In the genomic region with DNA sequence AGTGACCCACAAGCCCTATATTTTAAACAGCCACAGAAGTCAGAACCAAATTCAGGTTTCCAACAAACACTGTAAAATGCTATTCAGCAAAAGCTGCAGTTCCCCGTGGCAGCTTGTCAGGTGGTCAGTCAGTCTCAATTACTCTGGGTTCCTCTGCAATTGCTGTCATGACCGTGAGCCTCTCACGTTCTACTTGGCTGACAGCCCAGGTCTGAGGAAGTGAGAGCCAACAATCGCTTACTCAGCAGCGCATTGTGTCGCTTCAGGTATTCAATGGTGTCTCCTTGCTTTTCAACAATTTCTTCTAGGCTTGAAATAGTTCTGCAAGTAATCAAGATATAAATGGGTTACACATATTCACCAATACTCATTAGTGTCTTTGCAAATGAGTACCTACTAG, we compare ENCODE assay signal across 9 cellular contexts. TPM values are rescaled to one million over a fixed set of nuclear protein-coding genes. Genes with fewer than 3 reads are reported as not detected.
DNase-seq lines count a peak whose midpoint lies in the region; ATAC-seq, FAIRE-seq and TF ChIP-seq lines count a peak whose summit lies in the region.
"Had no signal": no experiment of that assay in that cellular context is flagged by ENCODE, and none has a peak within 500 bp of the region (broad histone marks: within the 10 kb centered on the region; RNA-seq: fewer than 3 reads in every experiment).

No MANE protein-coding gene starts in this region.

- TF ChIP-seq CTCF in bronchial epithelial cell (IDR thresholded peaks at IDR 0.05; ENCODE audit: insufficient read depth, low read length, severe bottlenecking) (no peak), right lobe of liver (IDR thresholded peaks at IDR 0.05) (no peak)

- H3K27ac ChIP-seq in right lobe of liver, result peak overlapping the region in 2 of 3 donors; percentile 41 to 50

- peak; percentile 80 for ATAC-seq in GM18858 (IDR thresholded peaks at IDR 0.05; ENCODE audit: unreplicated experiment)
- ATAC-seq in right lobe of liver, result peak; percentile 95 to 99 (median 96)
- ATAC-seq in GM18873 (IDR thresholded peaks at IDR 0.05; ENCODE audit: low FRiP score, unreplicated experiment), result no peak
- ATAC-seq in GM21367 (IDR thresholded peaks at IDR 0.05; ENCODE audit: unreplicated experiment), result no peak
- ATAC-seq: stimulated activated memory B cell treated with anti-CD40 and anti-IgM and Interleukin-4, amounts not matched to agents 10 μg/mL and 1 μg/mL and 100 μg/mL, for 72 hours had no signal

- H3K9me3 ChIP-seq in right lobe of liver, result no peaks in the 10 kb centered on the region

- no peaks in the 10 kb centered on the region for H3K27me3 ChIP-seq in bronchial epithelial cell (ENCODE audit: control insufficient read depth, insufficient read depth, low read length)
- no peaks in the 10 kb centered on the region for H3K27me3 ChIP-seq in right lobe of liver

- DNase-seq in NCI-H2029 treated with DMSO at 0.1 percent for 48 hours (lab: John Stamatoyannopoulos, UW) (peak; percentile 54), bronchial epithelial cell (ENCODE audit: low read depth) (peak; percentile 68), right lobe of liver (peak; percentile 76 to 90 (median 86)), hippocampal formation (lab: John Stamatoyannopoulos, UW) (no peak), foreskin melanocyte (no peak)

- H3K4me1 ChIP-seq in right lobe of liver, result peaks cover 0 to 27% (median 11%) of the 10 kb centered on the region in 4 donors

- H3K4me3 ChIP-seq in bronchial epithelial cell (ENCODE audit: low read depth, low read length) (no peak overlapping the region), right lobe of liver (no peak overlapping the region)

- no peaks in the 10 kb centered on the region for H3K36me3 ChIP-seq in bronchial epithelial cell (ENCODE audit: control insufficient read depth, insufficient read depth, low read length)
- H3K36me3 ChIP-seq in right lobe of liver, result peaks cover 0 to 20% (median 0%) of the 10 kb centered on the region in 4 donors

- 21% methylated on average over 6 of the region's 6 CpGs for WGBS in right lobe of liver (ENCODE audit: insufficient coverage, low coverage, low lambda C conversion rate, missing lambda C conversion rate)

- TF ChIP-seq POLR2A in right lobe of liver (IDR thresholded peaks at IDR 0.05), result no peak

- intact Hi-C loops in right lobe of liver (cut with DNase I), result no loop called here

- FAIRE-seq in bronchial epithelial cell (lab: Jason Lieb, UNC), result peak; percentile 82

RNA-seq across cellular contexts. Expression of gene TRIM75, which starts 25.8 kb away (rescaled TPM):
- total RNA-seq in bronchial epithelial cell (not detected in 2 replicates), right lobe of liver (not detected)

RNA-seq across cellular contexts. Expression of gene TMEM192, which starts 33.2 kb away (rescaled TPM):
- total RNA-seq in bronchial epithelial cell, result 10.8 and 12.9 TPM in 2 replicates
- total RNA-seq in right lobe of liver, result 10 to 100 TPM; 16.2 to 40.0 (median 23.3) TPM

RNA-seq across cellular contexts. Expression of gene TRIM60, which starts 47.7 kb away (rescaled TPM):
- total RNA-seq in bronchial epithelial cell (not detected in 2 replicates), right lobe of liver (not detected)

Comparison
In these comparisons a context has a peak if more than half of its experiments do, and no peak if none do; other contexts are left out.
1. ATAC-seq: peak in GM18858 (single experiment) and right lobe of liver (4 of 4); none in GM18873 (single experiment) and GM21367 (single experiment).
2. DNase-seq: peak in NCI-H2029 treated with DMSO at 0.1 percent for 48 hours (single experiment), bronchial epithelial cell (single experiment) and right lobe of liver (3 of 3); none in hippocampal formation (0 of 2) and foreskin melanocyte (single experiment).